Comparison of ENCODE assay signal across 1 cellular context in the genomic region with DNA sequence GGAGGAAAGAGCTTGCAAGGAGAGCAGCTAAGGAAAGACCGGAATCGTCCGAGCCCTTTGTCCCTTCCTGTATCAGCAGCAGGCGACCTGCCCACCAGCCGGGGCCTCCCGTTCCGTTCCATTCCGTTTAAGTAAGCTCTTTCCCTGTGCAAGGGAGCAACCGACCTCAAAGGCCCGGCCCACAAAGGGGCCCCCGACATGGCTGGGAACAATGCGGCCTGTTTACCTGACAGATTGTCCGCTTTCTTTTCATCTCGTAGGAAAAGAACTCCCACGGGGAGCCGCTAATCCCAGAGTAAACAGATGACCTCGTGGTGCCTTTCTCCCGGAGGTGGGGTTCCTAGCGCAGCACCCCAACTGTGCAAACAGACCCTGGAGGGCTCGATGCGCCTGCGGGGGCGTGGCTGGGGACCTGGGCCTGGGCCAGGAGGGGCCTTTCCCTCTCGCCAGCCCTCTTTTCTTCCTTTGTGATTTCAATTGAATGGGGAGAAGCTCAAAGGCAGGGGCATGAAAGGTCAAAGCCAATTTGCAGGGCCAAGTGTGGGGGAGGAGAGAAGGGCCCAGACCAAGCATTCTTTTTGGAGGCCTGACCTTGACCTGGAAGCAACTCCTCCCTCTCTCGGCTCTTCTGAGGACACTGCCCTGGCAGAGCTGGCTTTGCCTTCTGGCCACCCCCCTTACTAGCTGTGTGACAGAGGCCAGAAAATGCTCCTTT.
TF ChIP-seq lines count a peak whose summit lies in the region.

No MANE protein-coding gene starts in this region.

TF ChIP-seq in HepG2, 621 proteins besides CTCF, POLR2A, EP300 and RAD21 (continued from another document and continues in another):
- TF ChIP-seq, protein P1, sequence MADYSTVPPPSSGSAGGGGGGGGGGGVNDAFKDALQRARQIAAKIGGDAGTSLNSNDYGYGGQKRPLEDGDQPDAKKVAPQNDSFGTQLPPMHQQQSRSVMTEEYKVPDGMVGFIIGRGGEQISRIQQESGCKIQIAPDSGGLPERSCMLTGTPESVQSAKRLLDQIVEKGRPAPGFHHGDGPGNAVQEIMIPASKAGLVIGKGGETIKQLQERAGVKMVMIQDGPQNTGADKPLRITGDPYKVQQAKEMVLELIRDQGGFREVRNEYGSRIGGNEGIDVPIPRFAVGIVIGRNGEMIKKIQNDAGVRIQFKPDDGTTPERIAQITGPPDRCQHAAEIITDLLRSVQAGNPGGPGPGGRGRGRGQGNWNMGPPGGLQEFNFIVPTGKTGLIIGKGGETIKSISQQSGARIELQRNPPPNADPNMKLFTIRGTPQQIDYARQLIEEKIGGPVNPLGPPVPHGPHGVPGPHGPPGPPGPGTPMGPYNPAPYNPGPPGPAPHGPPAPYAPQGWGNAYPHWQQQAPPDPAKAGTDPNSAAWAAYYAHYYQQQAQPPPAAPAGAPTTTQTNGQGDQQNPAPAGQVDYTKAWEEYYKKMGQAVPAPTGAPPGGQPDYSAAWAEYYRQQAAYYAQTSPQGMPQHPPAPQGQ (CRISPR knock-in tag; IDR thresholded peaks at IDR 0.05; ENCODE audit: borderline replicate concordance): no peak
- TF ChIP-seq DNMT3B (CRISPR knock-in tag; conservative IDR thresholded peaks at IDR 0.05) (peak; percentile 92), SP1 (IDR thresholded peaks at IDR 0.05) (no peak), SP1 (CRISPR knock-in tag; IDR thresholded peaks at IDR 0.05) (peak; percentile 94), TEAD3 (CRISPR knock-in tag; optimal IDR thresholded peaks at IDR 0.05; ENCODE audit: borderline replicate concordance) (peak; percentile 95), KLF16 (CRISPR knock-in tag; IDR thresholded peaks at IDR 0.05) (peak in 1 of 2 experiments; percentile 99; a peak in 2 of 4 replicates), PHF5A (CRISPR knock-in tag; IDR thresholded peaks at IDR 0.05; ENCODE audit: low read depth, unreplicated experiment) (peak; percentile 96), ZNF788 (CRISPR knock-in tag; IDR thresholded peaks at IDR 0.05; ENCODE audit: borderline replicate concordance) (peak; percentile 95; the same call in 1 of the 2 replicates), MBNL3 (CRISPR knock-in tag; conservative IDR thresholded peaks at IDR 0.05) (no peak), ARNT (IDR thresholded peaks at IDR 0.05) (no peak), ZNF737 (CRISPR knock-in tag; IDR thresholded peaks at IDR 0.05; ENCODE audit: borderline replicate concordance) (no peak), KDM5A (IDR thresholded peaks at IDR 0.05; ENCODE audit: borderline replicate concordance, low read length) (no peak), TBP (CRISPR knock-in tag; IDR thresholded peaks at IDR 0.05) (peak; percentile 59; the same call in 1 of the 2 replicates), PHF20 (CRISPR knock-in tag; IDR thresholded peaks at IDR 0.05) (no peak; the same call in 1 of the 2 replicates), TCF7 (IDR thresholded peaks at IDR 0.05; ENCODE audit: low read depth) (peak; percentile 99), ZNF234 (CRISPR knock-in tag; conservative IDR thresholded peaks at IDR 0.05) (no peak; the same call in none of the 2 replicates), IRX3 (CRISPR knock-in tag; IDR thresholded peaks at IDR 0.05; ENCODE audit: borderline replicate concordance, low read depth) (peak; percentile 94), MED13 (CRISPR knock-in tag; IDR thresholded peaks at IDR 0.05) (peak; percentile 99), TCF12 (IDR thresholded peaks at IDR 0.05) (no peak), TCF12 (CRISPR knock-in tag; IDR thresholded peaks at IDR 0.05) (peak; percentile 100), ZNF709 (CRISPR knock-in tag; IDR thresholded peaks at IDR 0.05) (peak; percentile 86; the same call in 1 of the 2 replicates), ZNF30 (CRISPR knock-in tag; IDR thresholded peaks at IDR 0.05) (no peak), THAP11 (CRISPR knock-in tag; IDR thresholded peaks at IDR 0.05) (peak; percentile 86), ZNF792 (CRISPR knock-in tag; IDR thresholded peaks at IDR 0.05) (peak; percentile 92), ZNF83 (CRISPR knock-in tag; IDR thresholded peaks at IDR 0.05; ENCODE audit: borderline replicate concordance) (no peak), ZNF891 (CRISPR knock-in tag; IDR thresholded peaks at IDR 0.05) (peak; percentile 73), NR3C1 (CRISPR knock-in tag; IDR thresholded peaks at IDR 0.05) (no peak), CEBPG (CRISPR knock-in tag; IDR thresholded peaks at IDR 0.05) (peak; percentile 75), IKZF4 (CRISPR knock-in tag; IDR thresholded peaks at IDR 0.05; ENCODE audit: borderline replicate concordance, low read depth, not compliant biosample characterization) (no peak), CHCHD3 (CRISPR knock-in tag; IDR thresholded peaks at IDR 0.05) (no peak), ZNF24 (IDR thresholded peaks at IDR 0.05) (peak; percentile 65), EEA1 (CRISPR knock-in tag; IDR thresholded peaks at IDR 0.05; ENCODE audit: borderline replicate concordance) (no peak), MTA3 (CRISPR knock-in tag; IDR thresholded peaks at IDR 0.05) (no peak), PLRG1 (conservative IDR thresholded peaks at IDR 0.05) (no peak)
- TF ChIP-seq, protein P2, sequence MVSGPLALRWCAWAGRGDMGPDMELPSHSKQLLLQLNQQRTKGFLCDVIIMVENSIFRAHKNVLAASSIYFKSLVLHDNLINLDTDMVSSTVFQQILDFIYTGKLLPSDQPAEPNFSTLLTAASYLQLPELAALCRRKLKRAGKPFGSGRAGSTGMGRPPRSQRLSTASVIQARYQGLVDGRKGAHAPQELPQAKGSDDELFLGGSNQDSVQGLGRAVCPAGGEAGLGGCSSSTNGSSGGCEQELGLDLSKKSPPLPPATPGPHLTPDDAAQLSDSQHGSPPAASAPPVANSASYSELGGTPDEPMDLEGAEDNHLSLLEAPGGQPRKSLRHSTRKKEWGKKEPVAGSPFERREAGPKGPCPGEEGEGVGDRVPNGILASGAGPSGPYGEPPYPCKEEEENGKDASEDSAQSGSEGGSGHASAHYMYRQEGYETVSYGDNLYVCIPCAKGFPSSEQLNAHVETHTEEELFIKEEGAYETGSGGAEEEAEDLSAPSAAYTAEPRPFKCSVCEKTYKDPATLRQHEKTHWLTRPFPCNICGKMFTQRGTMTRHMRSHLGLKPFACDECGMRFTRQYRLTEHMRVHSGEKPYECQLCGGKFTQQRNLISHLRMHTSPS (CRISPR knock-in tag; IDR thresholded peaks at IDR 0.05; ENCODE audit: low read depth): peak; percentile 86
- TF ChIP-seq, protein P3, sequence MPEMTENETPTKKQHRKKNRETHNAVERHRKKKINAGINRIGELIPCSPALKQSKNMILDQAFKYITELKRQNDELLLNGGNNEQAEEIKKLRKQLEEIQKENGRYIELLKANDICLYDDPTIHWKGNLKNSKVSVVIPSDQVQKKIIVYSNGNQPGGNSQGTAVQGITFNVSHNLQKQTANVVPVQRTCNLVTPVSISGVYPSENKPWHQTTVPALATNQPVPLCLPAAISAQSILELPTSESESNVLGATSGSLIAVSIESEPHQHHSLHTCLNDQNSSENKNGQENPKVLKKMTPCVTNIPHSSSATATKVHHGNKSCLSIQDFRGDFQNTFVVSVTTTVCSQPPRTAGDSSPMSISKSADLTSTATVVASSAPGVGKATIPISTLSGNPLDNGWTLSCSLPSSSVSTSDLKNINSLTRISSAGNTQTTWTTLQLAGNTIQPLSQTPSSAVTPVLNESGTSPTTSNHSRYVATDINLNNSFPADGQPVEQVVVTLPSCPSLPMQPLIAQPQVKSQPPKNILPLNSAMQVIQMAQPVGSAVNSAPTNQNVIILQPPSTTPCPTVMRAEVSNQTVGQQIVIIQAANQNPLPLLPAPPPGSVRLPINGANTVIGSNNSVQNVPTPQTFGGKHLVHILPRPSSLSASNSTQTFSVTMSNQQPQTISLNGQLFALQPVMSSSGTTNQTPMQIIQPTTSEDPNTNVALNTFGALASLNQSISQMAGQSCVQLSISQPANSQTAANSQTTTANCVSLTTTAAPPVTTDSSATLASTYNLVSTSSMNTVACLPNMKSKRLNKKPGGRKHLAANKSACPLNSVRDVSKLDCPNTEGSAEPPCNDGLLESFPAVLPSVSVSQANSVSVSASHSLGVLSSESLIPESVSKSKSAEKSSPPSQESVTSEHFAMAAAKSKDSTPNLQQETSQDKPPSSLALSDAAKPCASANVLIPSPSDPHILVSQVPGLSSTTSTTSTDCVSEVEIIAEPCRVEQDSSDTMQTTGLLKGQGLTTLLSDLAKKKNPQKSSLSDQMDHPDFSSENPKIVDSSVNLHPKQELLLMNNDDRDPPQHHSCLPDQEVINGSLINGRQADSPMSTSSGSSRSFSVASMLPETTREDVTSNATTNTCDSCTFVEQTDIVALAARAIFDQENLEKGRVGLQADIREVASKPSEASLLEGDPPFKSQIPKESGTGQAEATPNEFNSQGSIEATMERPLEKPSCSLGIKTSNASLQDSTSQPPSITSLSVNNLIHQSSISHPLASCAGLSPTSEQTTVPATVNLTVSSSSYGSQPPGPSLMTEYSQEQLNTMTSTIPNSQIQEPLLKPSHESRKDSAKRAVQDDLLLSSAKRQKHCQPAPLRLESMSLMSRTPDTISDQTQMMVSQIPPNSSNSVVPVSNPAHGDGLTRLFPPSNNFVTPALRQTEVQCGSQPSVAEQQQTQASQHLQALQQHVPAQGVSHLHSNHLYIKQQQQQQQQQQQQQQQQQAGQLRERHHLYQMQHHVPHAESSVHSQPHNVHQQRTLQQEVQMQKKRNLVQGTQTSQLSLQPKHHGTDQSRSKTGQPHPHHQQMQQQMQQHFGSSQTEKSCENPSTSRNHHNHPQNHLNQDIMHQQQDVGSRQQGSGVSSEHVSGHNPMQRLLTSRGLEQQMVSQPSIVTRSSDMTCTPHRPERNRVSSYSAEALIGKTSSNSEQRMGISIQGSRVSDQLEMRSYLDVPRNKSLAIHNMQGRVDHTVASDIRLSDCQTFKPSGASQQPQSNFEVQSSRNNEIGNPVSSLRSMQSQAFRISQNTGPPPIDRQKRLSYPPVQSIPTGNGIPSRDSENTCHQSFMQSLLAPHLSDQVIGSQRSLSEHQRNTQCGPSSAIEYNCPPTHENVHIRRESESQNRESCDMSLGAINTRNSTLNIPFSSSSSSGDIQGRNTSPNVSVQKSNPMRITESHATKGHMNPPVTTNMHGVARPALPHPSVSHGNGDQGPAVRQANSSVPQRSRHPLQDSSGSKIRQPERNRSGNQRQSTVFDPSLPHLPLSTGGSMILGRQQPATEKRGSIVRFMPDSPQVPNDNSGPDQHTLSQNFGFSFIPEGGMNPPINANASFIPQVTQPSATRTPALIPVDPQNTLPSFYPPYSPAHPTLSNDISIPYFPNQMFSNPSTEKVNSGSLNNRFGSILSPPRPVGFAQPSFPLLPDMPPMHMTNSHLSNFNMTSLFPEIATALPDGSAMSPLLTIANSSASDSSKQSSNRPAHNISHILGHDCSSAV (CRISPR knock-in tag; IDR thresholded peaks at IDR 0.05; ENCODE audit: borderline replicate concordance): no peak
- TF ChIP-seq, protein P4, sequence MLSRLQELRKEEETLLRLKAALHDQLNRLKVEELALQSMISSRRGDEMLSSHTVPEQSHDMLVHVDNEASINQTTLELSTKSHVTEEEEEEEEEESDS (CRISPR knock-in tag; IDR thresholded peaks at IDR 0.05; ENCODE audit: borderline replicate concordance): peak; percentile 98; the same call in 1 of the 2 replicates
- TF ChIP-seq, protein P5, sequence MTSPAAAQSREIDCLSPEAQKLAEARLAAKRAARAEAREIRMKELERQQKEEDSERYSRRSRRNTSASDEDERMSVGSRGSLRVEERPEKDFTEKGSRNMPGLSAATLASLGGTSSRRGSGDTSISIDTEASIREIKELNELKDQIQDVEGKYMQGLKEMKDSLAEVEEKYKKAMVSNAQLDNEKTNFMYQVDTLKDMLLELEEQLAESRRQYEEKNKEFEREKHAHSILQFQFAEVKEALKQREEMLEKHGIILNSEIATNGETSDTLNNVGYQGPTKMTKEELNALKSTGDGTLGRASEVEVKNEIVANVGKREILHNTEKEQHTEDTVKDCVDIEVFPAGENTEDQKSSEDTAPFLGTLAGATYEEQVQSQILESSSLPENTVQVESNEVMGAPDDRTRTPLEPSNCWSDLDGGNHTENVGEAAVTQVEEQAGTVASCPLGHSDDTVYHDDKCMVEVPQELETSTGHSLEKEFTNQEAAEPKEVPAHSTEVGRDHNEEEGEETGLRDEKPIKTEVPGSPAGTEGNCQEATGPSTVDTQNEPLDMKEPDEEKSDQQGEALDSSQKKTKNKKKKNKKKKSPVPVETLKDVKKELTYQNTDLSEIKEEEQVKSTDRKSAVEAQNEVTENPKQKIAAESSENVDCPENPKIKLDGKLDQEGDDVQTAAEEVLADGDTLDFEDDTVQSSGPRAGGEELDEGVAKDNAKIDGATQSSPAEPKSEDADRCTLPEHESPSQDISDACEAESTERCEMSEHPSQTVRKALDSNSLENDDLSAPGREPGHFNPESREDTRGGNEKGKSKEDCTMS (CRISPR knock-in tag; conservative IDR thresholded peaks at IDR 0.05): no peak
- TF ChIP-seq, protein P6, sequence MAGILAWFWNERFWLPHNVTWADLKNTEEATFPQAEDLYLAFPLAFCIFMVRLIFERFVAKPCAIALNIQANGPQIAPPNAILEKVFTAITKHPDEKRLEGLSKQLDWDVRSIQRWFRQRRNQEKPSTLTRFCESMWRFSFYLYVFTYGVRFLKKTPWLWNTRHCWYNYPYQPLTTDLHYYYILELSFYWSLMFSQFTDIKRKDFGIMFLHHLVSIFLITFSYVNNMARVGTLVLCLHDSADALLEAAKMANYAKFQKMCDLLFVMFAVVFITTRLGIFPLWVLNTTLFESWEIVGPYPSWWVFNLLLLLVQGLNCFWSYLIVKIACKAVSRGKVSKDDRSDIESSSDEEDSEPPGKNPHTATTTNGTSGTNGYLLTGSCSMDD (CRISPR knock-in tag; IDR thresholded peaks at IDR 0.05): peak; percentile 47; the same call in 1 of the 2 replicates
- TF ChIP-seq, protein P7, sequence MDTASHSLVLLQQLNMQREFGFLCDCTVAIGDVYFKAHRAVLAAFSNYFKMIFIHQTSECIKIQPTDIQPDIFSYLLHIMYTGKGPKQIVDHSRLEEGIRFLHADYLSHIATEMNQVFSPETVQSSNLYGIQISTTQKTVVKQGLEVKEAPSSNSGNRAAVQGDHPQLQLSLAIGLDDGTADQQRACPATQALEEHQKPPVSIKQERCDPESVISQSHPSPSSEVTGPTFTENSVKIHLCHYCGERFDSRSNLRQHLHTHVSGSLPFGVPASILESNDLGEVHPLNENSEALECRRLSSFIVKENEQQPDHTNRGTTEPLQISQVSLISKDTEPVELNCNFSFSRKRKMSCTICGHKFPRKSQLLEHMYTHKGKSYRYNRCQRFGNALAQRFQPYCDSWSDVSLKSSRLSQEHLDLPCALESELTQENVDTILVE (CRISPR knock-in tag; IDR thresholded peaks at IDR 0.05): peak; percentile 94
